ENCODE assay signal across 8 cellular contexts in the genomic region with DNA sequence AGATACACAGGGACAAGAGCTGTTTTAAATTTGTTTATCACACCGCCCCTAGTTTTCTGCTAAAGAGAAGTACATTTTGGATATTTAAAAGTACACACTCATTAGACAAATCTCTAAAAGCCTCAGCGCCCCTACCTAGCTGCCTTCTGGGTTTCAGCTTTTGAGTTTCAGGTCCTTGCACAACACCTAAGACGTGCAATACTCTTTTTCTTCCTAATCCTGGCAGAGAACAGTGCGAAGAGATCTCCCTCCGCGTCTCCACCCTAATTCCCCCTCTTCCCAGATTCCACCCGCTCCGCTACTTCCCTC. TPM values are rescaled to one million over a fixed set of nuclear protein-coding genes. Genes with fewer than 3 reads are reported as not detected.
A peak's percentile ranks its signal among the peaks of the same experiment; 100 is the strongest.
DNase-seq lines count a peak whose midpoint lies in the region; ATAC-seq and TF ChIP-seq lines count a peak whose summit lies in the region.

No MANE protein-coding gene starts in this region.

- WGBS in lower leg skin, 2 donors = 1 to 3% methylated on average over 8 of the region's 8 CpGs

- H3K4me1 Mint-ChIP-seq in Caco-2 (ENCODE audit: low read depth, unreplicated experiment) (peaks cover 34% of the 10 kb centered on the region), endothelial cell (ENCODE audit: unreplicated experiment) (peaks cover 7% of the 10 kb centered on the region)

- 0 out of 2 replicates have a peak, but pooled peaks cover 6% of the 10 kb centered on the region for H3K36me3 ChIP-seq in Caco-2 (ENCODE audit: control insufficient read depth, insufficient read depth, low read length)

- H3K27ac Mint-ChIP-seq in Caco-2 (ENCODE audit: unreplicated experiment) (peak overlapping the region; percentile 80), endothelial cell (ENCODE audit: unreplicated experiment) (no peak overlapping the region)

- no peak for TF ChIP-seq EP300 in Ishikawa (IDR thresholded peaks at IDR 0.05; ENCODE audit: borderline replicate concordance)

- no peaks in the 10 kb centered on the region for H3K9me3 Mint-ChIP-seq in Caco-2 (ENCODE audit: unreplicated experiment)
- no peaks in the 10 kb centered on the region for H3K9me3 Mint-ChIP-seq in endothelial cell (ENCODE audit: unreplicated experiment)

- H3K4me3 ChIP-seq in Caco-2 (ENCODE audit: low read depth, low read length) (peak overlapping the region; percentile 32), lower leg skin (ENCODE audit: low read depth, poor library complexity, severe bottlenecking) (no peak overlapping the region)

- POLR2A ChIA-PET in Caco-2 (lab: Charles Lee) = interaction anchor here (1.0 to 1.7 kb wide), 6 partner anchors 11 to 359 kb away, joined by 3 to 14 read pairs (median 3); no protein-coding TSS in a partner anchor

- peaks cover 55% of the 10 kb centered on the region for H3K4me1 ChIP-seq in Caco-2

- no peaks in the 10 kb centered on the region for H3K9me3 ChIP-seq in Caco-2

- peak; percentile 9 for ATAC-seq in GM21423 (IDR thresholded peaks at IDR 0.05; ENCODE audit: unreplicated experiment)

- CTCF ChIA-PET in Caco-2 (lab: Charles Lee) = interaction anchor here (0.6 to 1.8 kb wide), 8 partner anchors 14 to 479 kb away, joined by 3 to 8 read pairs (median 3); no protein-coding TSS in a partner anchor

- H3K27me3 ChIP-seq in Caco-2 (replicated peaks; ENCODE audit: control insufficient read depth, insufficient read depth, low read length) = no peaks in the 10 kb centered on the region

- intact Hi-C loops in Caco-2 (cut with micrococcal nuclease; ENCODE audit: unreplicated experiment) (loop anchor here (1.0 to 5.0 kb wide), 9 partner anchors 17 to 269 kb away; no protein-coding TSS in a partner anchor), lower leg skin (cut with DNase I; ENCODE audit: low total_unique reads) (no loop called here)

- no peak for TF ChIP-seq POLR2A in lower leg skin (IDR thresholded peaks at IDR 0.05)

- H3K36me3 Mint-ChIP-seq in Caco-2 (ENCODE audit: insufficient read depth, unreplicated experiment) (peaks cover 50% of the 10 kb centered on the region), endothelial cell (ENCODE audit: low read depth, unreplicated experiment) (peaks cover 3% of the 10 kb centered on the region)

- TF ChIP-seq CTCF in Caco-2 (IDR thresholded peaks at IDR 0.05; ENCODE audit: insufficient read depth in 1 of 2, low read depth in 1 of 2, low read length in 1 of 2, severe bottlenecking in 1 of 2, unreplicated experiment in 1 of 2) (no peak), endothelial cell (IDR thresholded peaks at IDR 0.05; ENCODE audit: unreplicated experiment) (no peak), lower leg skin (IDR thresholded peaks at IDR 0.05) (no peak)

- no TSS peak for BruUV-seq in Caco-2 (replicated peaks; lab: Mats Ljungman, UMichigan)

- DNase-seq in Caco-2 (no peak), endothelial cell (ENCODE audit: low spot score) (no peak), renal cortical epithelial cell (ENCODE audit: low read depth) (peak; percentile 88), SKM-1 (lab: John Stamatoyannopoulos, UW; ENCODE audit: unreplicated experiment) (no peak), lower leg skin (ENCODE audit: low spot score in 2 of 2) (no peak), NOMO-1 treated with dmso at 0.1 percent for 144 hours (lab: John Stamatoyannopoulos, UW; ENCODE audit: unreplicated experiment) (no peak)

- peak; percentile 12; the same call in 1 of the 2 replicates for TF ChIP-seq RAD21 in Ishikawa (IDR thresholded peaks at IDR 0.05; ENCODE audit: low read depth)

- H3K27me3 Mint-ChIP-seq in Caco-2 (ENCODE audit: insufficient read depth, unreplicated experiment) = no peaks in the 10 kb centered on the region
- H3K27me3 Mint-ChIP-seq in endothelial cell (ENCODE audit: unreplicated experiment) = peaks cover 8% of the 10 kb centered on the region

- H3K4me3 Mint-ChIP-seq in Caco-2 (ENCODE audit: unreplicated experiment) = peak overlapping the region; percentile 76
- H3K4me3 Mint-ChIP-seq in endothelial cell (ENCODE audit: unreplicated experiment) = peak overlapping the region; percentile 91

TF ChIP-seq in Ishikawa, 13 proteins besides CTCF, POLR2A, EP300 and RAD21:
- TF ChIP-seq, protein P1, sequence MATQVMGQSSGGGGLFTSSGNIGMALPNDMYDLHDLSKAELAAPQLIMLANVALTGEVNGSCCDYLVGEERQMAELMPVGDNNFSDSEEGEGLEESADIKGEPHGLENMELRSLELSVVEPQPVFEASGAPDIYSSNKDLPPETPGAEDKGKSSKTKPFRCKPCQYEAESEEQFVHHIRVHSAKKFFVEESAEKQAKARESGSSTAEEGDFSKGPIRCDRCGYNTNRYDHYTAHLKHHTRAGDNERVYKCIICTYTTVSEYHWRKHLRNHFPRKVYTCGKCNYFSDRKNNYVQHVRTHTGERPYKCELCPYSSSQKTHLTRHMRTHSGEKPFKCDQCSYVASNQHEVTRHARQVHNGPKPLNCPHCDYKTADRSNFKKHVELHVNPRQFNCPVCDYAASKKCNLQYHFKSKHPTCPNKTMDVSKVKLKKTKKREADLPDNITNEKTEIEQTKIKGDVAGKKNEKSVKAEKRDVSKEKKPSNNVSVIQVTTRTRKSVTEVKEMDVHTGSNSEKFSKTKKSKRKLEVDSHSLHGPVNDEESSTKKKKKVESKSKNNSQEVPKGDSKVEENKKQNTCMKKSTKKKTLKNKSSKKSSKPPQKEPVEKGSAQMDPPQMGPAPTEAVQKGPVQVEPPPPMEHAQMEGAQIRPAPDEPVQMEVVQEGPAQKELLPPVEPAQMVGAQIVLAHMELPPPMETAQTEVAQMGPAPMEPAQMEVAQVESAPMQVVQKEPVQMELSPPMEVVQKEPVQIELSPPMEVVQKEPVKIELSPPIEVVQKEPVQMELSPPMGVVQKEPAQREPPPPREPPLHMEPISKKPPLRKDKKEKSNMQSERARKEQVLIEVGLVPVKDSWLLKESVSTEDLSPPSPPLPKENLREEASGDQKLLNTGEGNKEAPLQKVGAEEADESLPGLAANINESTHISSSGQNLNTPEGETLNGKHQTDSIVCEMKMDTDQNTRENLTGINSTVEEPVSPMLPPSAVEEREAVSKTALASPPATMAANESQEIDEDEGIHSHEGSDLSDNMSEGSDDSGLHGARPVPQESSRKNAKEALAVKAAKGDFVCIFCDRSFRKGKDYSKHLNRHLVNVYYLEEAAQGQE (IDR thresholded peaks at IDR 0.05; ENCODE audit: low read depth) = no peak
- no peak for TF ChIP-seq ZBTB7A (IDR thresholded peaks at IDR 0.05; ENCODE audit: low read depth)
- TF ChIP-seq, protein P2, sequence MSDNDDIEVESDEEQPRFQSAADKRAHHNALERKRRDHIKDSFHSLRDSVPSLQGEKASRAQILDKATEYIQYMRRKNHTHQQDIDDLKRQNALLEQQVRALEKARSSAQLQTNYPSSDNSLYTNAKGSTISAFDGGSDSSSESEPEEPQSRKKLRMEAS (IDR thresholded peaks at IDR 0.05) = no peak
- TF ChIP-seq TEAD4 (IDR thresholded peaks at IDR 0.05) = peak; percentile 68
- peak; percentile 56 for TF ChIP-seq CEBPB (IDR thresholded peaks at IDR 0.05)
TF ChIP-seq in Ishikawa: peak in this region for 2.

RNA-seq across cellular contexts. Expression of a gene that starts 0.4 kb away (rescaled TPM):
- 80.1 and 103 TPM in 2 replicates for total RNA-seq in Caco-2 (2022)
- total RNA-seq in endothelial cell (ENCODE audit: unreplicated experiment) = 2.4 TPM
- total RNA-seq in renal cortical epithelial cell = 6.8 and 7.4 TPM in 2 replicates
- total RNA-seq in lower leg skin = 100 to 1,000 TPM; 244 to 544 (median 359) TPM
